2 cellular contexts compared by ENCODE assay signal in genomic region chr13:27921961-27922910, GRCh38.
TF ChIP-seq lines count a peak whose summit lies in the region.

No MANE protein-coding gene starts in this region.

TF ChIP-seq in SK-N-SH, 30 proteins besides CTCF, POLR2A, EP300 and RAD21 (continued from another document):
- no peak for TF ChIP-seq USF2 (IDR thresholded peaks at IDR 0.05; ENCODE audit: borderline replicate concordance, low read depth, low read length)
- no peak for TF ChIP-seq TCF12 (IDR thresholded peaks at IDR 0.05)
- TF ChIP-seq FOXM1 (IDR thresholded peaks at IDR 0.05; ENCODE audit: low read depth): no peak
TF ChIP-seq in SK-N-SH: peak in this region for 0.

TF ChIP-seq in SK-N-SH treated with all-trans-retinoic acid at 6 μM for 48 hours, 23 proteins besides CTCF, POLR2A, EP300 and RAD21 (continued from another document):
- TF ChIP-seq TSHZ2 (CRISPR knock-in tag; IDR thresholded peaks at IDR 0.05) (no peak), CREB5 (CRISPR knock-in tag; IDR thresholded peaks at IDR 0.05; ENCODE audit: low read depth) (no peak), TOX (CRISPR knock-in tag; IDR thresholded peaks at IDR 0.05; ENCODE audit: borderline replicate concordance) (no peak), POU6F1 (CRISPR knock-in tag; IDR thresholded peaks at IDR 0.05; ENCODE audit: borderline replicate concordance, low read depth) (no peak), ZC3H10 (CRISPR knock-in tag; IDR thresholded peaks at IDR 0.05) (no peak), ZNF565 (CRISPR knock-in tag; conservative IDR thresholded peaks at IDR 0.05; ENCODE audit: low read depth) (no peak), ESRRG (CRISPR knock-in tag; IDR thresholded peaks at IDR 0.05) (no peak), CSRNP3 (CRISPR knock-in tag; IDR thresholded peaks at IDR 0.05) (no peak)
